ENCODE assay signal across 8 cellular contexts in genomic region chr6:111871725-111872520, GRCh38. TPM values are rescaled to one million over a fixed set of nuclear protein-coding genes. Genes with fewer than 3 reads are reported as not detected.
DNase-seq lines count a peak whose midpoint lies in the region; ATAC-seq lines count a peak whose summit lies in the region.

No MANE protein-coding gene starts in this region.

- peak overlapping the region; percentile 93 for H3K27ac Mint-ChIP-seq in activated naive CD8-positive, alpha-beta T cell treated with anti-CD3 and anti-CD28 coated beads for 36 hours

- H3K36me3 Mint-ChIP-seq in activated naive CD8-positive, alpha-beta T cell treated with anti-CD3 and anti-CD28 coated beads for 36 hours, result peaks cover 44% of the 10 kb centered on the region

- no peaks in the 10 kb centered on the region for H3K27me3 Mint-ChIP-seq in activated naive CD8-positive, alpha-beta T cell treated with anti-CD3 and anti-CD28 coated beads for 36 hours

- H3K4me3 Mint-ChIP-seq in activated naive CD8-positive, alpha-beta T cell treated with anti-CD3 and anti-CD28 coated beads for 36 hours, result peak overlapping the region; percentile 95

- no peaks in the 10 kb centered on the region for H3K9me3 Mint-ChIP-seq in activated naive CD8-positive, alpha-beta T cell treated with anti-CD3 and anti-CD28 coated beads for 36 hours

- intact Hi-C loops in head of caudate nucleus (cut with DNase I), result loop anchor here (5.0 to 10.0 kb wide), 3 partner anchors 113 to 160 kb away; no protein-coding TSS in a partner anchor

- peaks cover 41% of the 10 kb centered on the region for H3K4me1 Mint-ChIP-seq in activated naive CD8-positive, alpha-beta T cell treated with anti-CD3 and anti-CD28 coated beads for 36 hours

- no peak for ATAC-seq in GM18511 (IDR thresholded peaks at IDR 0.05; ENCODE audit: unreplicated experiment)

- DNase-seq in SIG-M5 treated with dmso at 0.1 percent for 504 hours (lab: John Stamatoyannopoulos, UW; ENCODE audit: unreplicated experiment) (peak; percentile 40), SIG-M5 (lab: John Stamatoyannopoulos, UW) (no peak), NCI-H2029 treated with DMSO at 0.1 percent for 48 hours (lab: John Stamatoyannopoulos, UW) (peak; percentile 63), head of caudate nucleus (peak; percentile 45 to 88 (median 71)), nucleus accumbens (lab: John Stamatoyannopoulos, UW) (peak in 52 of 56 donors; percentile 10 to 84 (median 66))
- peak; percentile 25 for DNase-seq in activated naive CD8-positive, alpha-beta T cell treated with anti-CD3 and anti-CD28 coated beads for 36 hours
- DNase-seq in stimulated activated CD8-positive, alpha-beta memory T cell treated with anti-CD3 and anti-CD28 coated beads, Interleukin-4, amount 100 ng/mL, for 48 hours, result no peak

RNA-seq across cellular contexts. Expression of gene FYN, which starts 1.3 kb away (rescaled TPM):
- 100 to 1,000 TPM; 390 to 395 TPM for total RNA-seq in activated naive CD8-positive, alpha-beta T cell treated with anti-CD3 and anti-CD28 coated beads for 36 hours

Comparison
In these comparisons a context has a peak if more than half of its experiments do, and no peak if none do; other contexts are left out.
1. DNase-seq: peak in SIG-M5 treated with dmso at 0.1 percent for 504 hours (single experiment), NCI-H2029 treated with DMSO at 0.1 percent for 48 hours (single experiment), activated naive CD8-positive, alpha-beta T cell treated with anti-CD3 and anti-CD28 coated beads for 36 hours (single experiment), head of caudate nucleus (42 of 42) and nucleus accumbens (52 of 56); none in SIG-M5 (single experiment) and stimulated activated CD8-positive, alpha-beta memory T cell treated with anti-CD3 and anti-CD28 coated beads, Interleukin-4, amount 100 ng/mL, for 48 hours (single experiment).